In genomic region chr5:17275279-17276158, GRCh38 we compare ENCODE assay signal across 19 cellular contexts. TPM values are rescaled to one million over a fixed set of nuclear protein-coding genes. Genes with fewer than 3 reads are reported as not detected.
"Had no signal": no experiment of that assay in that cellular context is flagged by ENCODE, and none has a peak within 500 bp of the region (broad histone marks: within the 10 kb centered on the region; RNA-seq: fewer than 3 reads in every experiment).

No MANE protein-coding gene starts in this region.

- H3K4me1 ChIP-seq: adrenal gland, breast epithelium, upper lobe of left lung had no signal

- H3K4me3 Mint-ChIP-seq: activated CD4-positive, alpha-beta T cell treated with anti-CD3 and anti-CD28 coated beads, Interleukin-2, amount 10 ng/mL, durations not matched to agents 24 days and 14 days; activated CD8-positive, alpha-beta T cell treated with anti-CD3 and anti-CD28 coated beads, Interleukin-2, amount 10 ng/mL, durations not matched to agents 7 days and 5 days; activated naive CD4-positive, alpha-beta T cell treated with anti-CD3 and anti-CD28 coated beads, Interleukin-2, amount 50 U/mL, for 24 hours; activated T-cell treated with anti-CD3 and anti-CD28 coated beads, Interleukin-2, amount 50 U/mL, for 4 hours; natural killer cell; stimulated activated naive CD8-positive, alpha-beta T cell treated with anti-CD3 and anti-CD28 coated beads, Interleukin-15, amount 100 ng/mL, for 72 hours; T-cell had no signal

- H3K9me3 ChIP-seq: adrenal gland, breast epithelium, upper lobe of left lung had no signal

- ATAC-seq: activated CD8-positive, alpha-beta T cell treated with anti-CD3 and anti-CD28 coated beads, Interleukin-2, amount 10 ng/mL, durations not matched to agents 7 days and 5 days; activated T-cell treated with anti-CD3 and anti-CD28 coated beads, Interleukin-2, amount 50 U/mL, for 4 hours; left cardiac atrium; natural killer cell; stimulated activated naive CD8-positive, alpha-beta T cell treated with anti-CD3 and anti-CD28 coated beads, Interleukin-15, amount 100 ng/mL, for 72 hours; T-cell had no signal

- H3K36me3 Mint-ChIP-seq: activated naive CD4-positive, alpha-beta T cell treated with anti-CD3 and anti-CD28 coated beads, Interleukin-2, amount 50 U/mL, for 24 hours; natural killer cell; T-cell had no signal

- DNase-seq: activated CD4-positive, alpha-beta T cell treated with anti-CD3 and anti-CD28 coated beads, Interleukin-2, amount 10 ng/mL, durations not matched to agents 24 days and 14 days; activated CD8-positive, alpha-beta T cell treated with anti-CD3 and anti-CD28 coated beads, Interleukin-2, amount 10 ng/mL, durations not matched to agents 7 days and 5 days; activated T-cell treated with anti-CD3 and anti-CD28 coated beads, Interleukin-2, amount 50 U/mL, for 4 hours; adrenal gland; cortex of kidney; left cardiac atrium; natural killer cell; nucleus accumbens; retina; stimulated activated CD4-positive, alpha-beta T cell treated with anti-CD3 and anti-CD28 coated beads, Interleukin-12 subunit alpha, Interleukin-12 subunit beta, amount 100 ng/mL, for 4 hours; stimulated activated CD4-positive, alpha-beta T cell treated with anti-CD3 and anti-CD28 coated beads, Interleukin-2, amount 100 ng/mL, for 24 hours; stimulated activated naive CD8-positive, alpha-beta T cell treated with anti-CD3 and anti-CD28 coated beads, Interleukin-15, amount 100 ng/mL, for 72 hours; T-cell had no signal

- H3K4me3 ChIP-seq: adrenal gland, breast epithelium, hepatocyte, upper lobe of left lung had no signal

- FAIRE-seq: astrocyte, endothelial cell of umbilical vein had no signal

- H3K4me2 ChIP-seq: hepatocyte had no signal

- H3K4me1 Mint-ChIP-seq: activated CD4-positive, alpha-beta T cell treated with anti-CD3 and anti-CD28 coated beads, Interleukin-2, amount 10 ng/mL, durations not matched to agents 24 days and 14 days; activated naive CD4-positive, alpha-beta T cell treated with anti-CD3 and anti-CD28 coated beads, Interleukin-2, amount 50 U/mL, for 24 hours; natural killer cell; stimulated activated naive CD8-positive, alpha-beta T cell treated with anti-CD3 and anti-CD28 coated beads, Interleukin-15, amount 100 ng/mL, for 72 hours; T-cell had no signal

- H2AFZ ChIP-seq: hepatocyte had no signal

- H3K27me3 Mint-ChIP-seq: activated CD4-positive, alpha-beta T cell treated with anti-CD3 and anti-CD28 coated beads, Interleukin-2, amount 10 ng/mL, durations not matched to agents 24 days and 14 days; activated naive CD4-positive, alpha-beta T cell treated with anti-CD3 and anti-CD28 coated beads, Interleukin-2, amount 50 U/mL, for 24 hours; stimulated activated naive CD8-positive, alpha-beta T cell treated with anti-CD3 and anti-CD28 coated beads, Interleukin-15, amount 100 ng/mL, for 72 hours; T-cell had no signal

- H3K36me3 ChIP-seq: adrenal gland, breast epithelium had no signal

- H3K27me3 ChIP-seq: adrenal gland, breast epithelium, hepatocyte, upper lobe of left lung had no signal

- H3K9me3 Mint-ChIP-seq: activated CD4-positive, alpha-beta T cell treated with anti-CD3 and anti-CD28 coated beads, Interleukin-2, amount 10 ng/mL, durations not matched to agents 24 days and 14 days; activated naive CD4-positive, alpha-beta T cell treated with anti-CD3 and anti-CD28 coated beads, Interleukin-2, amount 50 U/mL, for 24 hours; T-cell had no signal

- H3K27ac Mint-ChIP-seq: activated CD4-positive, alpha-beta T cell treated with anti-CD3 and anti-CD28 coated beads, Interleukin-2, amount 10 ng/mL, durations not matched to agents 24 days and 14 days; activated CD8-positive, alpha-beta T cell treated with anti-CD3 and anti-CD28 coated beads, Interleukin-2, amount 10 ng/mL, durations not matched to agents 7 days and 5 days; activated naive CD4-positive, alpha-beta T cell treated with anti-CD3 and anti-CD28 coated beads, Interleukin-2, amount 50 U/mL, for 24 hours; natural killer cell; stimulated activated naive CD8-positive, alpha-beta T cell treated with anti-CD3 and anti-CD28 coated beads, Interleukin-15, amount 100 ng/mL, for 72 hours; T-cell had no signal

- H3K27ac ChIP-seq: adrenal gland, breast epithelium, hepatocyte, upper lobe of left lung had no signal

RNA-seq across cellular contexts. Expression of gene BASP1, which starts 58.1 kb away (rescaled TPM):
- total RNA-seq: activated CD8-positive, alpha-beta T cell treated with anti-CD3 and anti-CD28 coated beads, Interleukin-2, amount 10 ng/mL, durations not matched to agents 7 days and 5 days had no signal
